Comparison of ENCODE assay signal across 1 cellular context in genomic region chr1:10509823-10510509, GRCh38.
A peak's percentile ranks its signal among the peaks of the same experiment; 100 is the strongest.
TF ChIP-seq lines count a peak whose summit lies in the region.

No MANE protein-coding gene starts in this region.

TF ChIP-seq in HepG2, 621 proteins besides CTCF, POLR2A, EP300 and RAD21:
- TF ChIP-seq ZNF597 (CRISPR knock-in tag; IDR thresholded peaks at IDR 0.05) (no peak), MLX (CRISPR knock-in tag; IDR thresholded peaks at IDR 0.05) (no peak), GATAD2A (CRISPR knock-in tag; IDR thresholded peaks at IDR 0.05) (0 out of 2 replicates have a peak, but pooled peaks have one; percentile 31), LCORL (IDR thresholded peaks at IDR 0.05) (no peak), LCORL (CRISPR knock-in tag; IDR thresholded peaks at IDR 0.05) (no peak), ONECUT2 (CRISPR knock-in tag; IDR thresholded peaks at IDR 0.05) (peak; percentile 54; the same call in 1 of the 2 replicates), CEBPB (IDR thresholded peaks at IDR 0.05; ENCODE audit: borderline replicate concordance, low read depth, low read length) (peak; percentile 72; the same call in 1 of the 2 replicates), HNF4A (CRISPR knock-in tag; IDR thresholded peaks at IDR 0.05) (peak; percentile 78), CEBPG (CRISPR knock-in tag; IDR thresholded peaks at IDR 0.05) (peak; percentile 72), TEAD2 (CRISPR knock-in tag; IDR thresholded peaks at IDR 0.05) (no peak)
- TF ChIP-seq, protein P1, sequence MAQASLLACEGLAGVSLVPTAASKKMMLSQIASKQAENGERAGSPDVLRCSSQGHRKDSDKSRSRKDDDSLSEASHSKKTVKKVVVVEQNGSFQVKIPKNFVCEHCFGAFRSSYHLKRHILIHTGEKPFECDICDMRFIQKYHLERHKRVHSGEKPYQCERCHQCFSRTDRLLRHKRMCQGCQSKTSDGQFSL (CRISPR knock-in tag; IDR thresholded peaks at IDR 0.05): no peak
- TF ChIP-seq, protein P2, sequence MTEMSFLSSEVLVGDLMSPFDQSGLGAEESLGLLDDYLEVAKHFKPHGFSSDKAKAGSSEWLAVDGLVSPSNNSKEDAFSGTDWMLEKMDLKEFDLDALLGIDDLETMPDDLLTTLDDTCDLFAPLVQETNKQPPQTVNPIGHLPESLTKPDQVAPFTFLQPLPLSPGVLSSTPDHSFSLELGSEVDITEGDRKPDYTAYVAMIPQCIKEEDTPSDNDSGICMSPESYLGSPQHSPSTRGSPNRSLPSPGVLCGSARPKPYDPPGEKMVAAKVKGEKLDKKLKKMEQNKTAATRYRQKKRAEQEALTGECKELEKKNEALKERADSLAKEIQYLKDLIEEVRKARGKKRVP (CRISPR knock-in tag; IDR thresholded peaks at IDR 0.05): peak in 1 of 2 experiments; percentile 36; a peak in 1 of 4 replicates
